Comparison of ENCODE assay signal across 8 cellular contexts in genomic region chr3:105865867-105866350, GRCh38. TPM values are rescaled to one million over a fixed set of nuclear protein-coding genes. Genes with fewer than 3 reads are reported as not detected.
DNase-seq lines count a peak whose midpoint lies in the region; ATAC-seq and TF ChIP-seq lines count a peak whose summit lies in the region.

No MANE protein-coding gene starts in this region.

- no peaks in the 10 kb centered on the region for H3K9me3 Mint-ChIP-seq in activated CD4-positive, alpha-beta T cell treated with anti-CD3 and anti-CD28 coated beads, Interleukin-2, amount 10 ng/mL, durations not matched to agents 24 days and 14 days
- no peaks in the 10 kb centered on the region for H3K9me3 Mint-ChIP-seq in activated T-helper 17 cell treated with anti-CD3 and anti-CD28 coated beads, Interleukin-2, amount 50 U/mL, for 72 hours
- peaks cover 16% of the 10 kb centered on the region for H3K9me3 Mint-ChIP-seq in glutamatergic neuron (ENCODE audit: unreplicated experiment)
- H3K9me3 Mint-ChIP-seq in stimulated activated naive CD8-positive, alpha-beta T cell treated with anti-CD3 and anti-CD28 coated beads, Interleukin-15, amount 100 ng/mL, for 72 hours, result no peaks in the 10 kb centered on the region

- no peaks in the 10 kb centered on the region for H3K27me3 Mint-ChIP-seq in activated CD4-positive, alpha-beta T cell treated with anti-CD3 and anti-CD28 coated beads, Interleukin-2, amount 10 ng/mL, durations not matched to agents 24 days and 14 days
- H3K27me3 Mint-ChIP-seq in activated T-helper 17 cell treated with anti-CD3 and anti-CD28 coated beads, Interleukin-2, amount 50 U/mL, for 72 hours, result no peaks in the 10 kb centered on the region
- peaks cover 7% of the 10 kb centered on the region for H3K27me3 Mint-ChIP-seq in glutamatergic neuron (ENCODE audit: unreplicated experiment)
- H3K27me3 Mint-ChIP-seq in stimulated activated naive CD8-positive, alpha-beta T cell treated with anti-CD3 and anti-CD28 coated beads, Interleukin-15, amount 100 ng/mL, for 72 hours, result no peaks in the 10 kb centered on the region

- intact Hi-C loops in activated CD4-positive, alpha-beta T cell treated with anti-CD3 and anti-CD28 coated beads, Interleukin-2, amount 10 ng/mL, durations not matched to agents 24 days and 14 days (cut with micrococcal nuclease), result loop anchor here (1.0 to 5.0 kb wide), 9 partner anchors 19 to 606 kb away; no protein-coding TSS in a partner anchor

- H3K4me3 Mint-ChIP-seq in activated CD4-positive, alpha-beta T cell treated with anti-CD3 and anti-CD28 coated beads, Interleukin-2, amount 10 ng/mL, durations not matched to agents 24 days and 14 days, result peak overlapping the region; percentile 93
- H3K4me3 Mint-ChIP-seq in activated T-helper 17 cell treated with anti-CD3 and anti-CD28 coated beads, Interleukin-2, amount 50 U/mL, for 72 hours, result peak overlapping the region; percentile 97
- peak overlapping the region; percentile 99 for H3K4me3 Mint-ChIP-seq in glutamatergic neuron (ENCODE audit: unreplicated experiment)
- H3K4me3 Mint-ChIP-seq in stimulated activated naive CD8-positive, alpha-beta T cell treated with anti-CD3 and anti-CD28 coated beads, Interleukin-15, amount 100 ng/mL, for 72 hours, result peak overlapping the region; percentile 92 to 99

- ATAC-seq in activated T-helper 17 cell treated with anti-CD3 and anti-CD28 coated beads, Interleukin-2, amount 50 U/mL, for 72 hours (replicated peaks), result no peak
- ATAC-seq in stimulated activated naive CD8-positive, alpha-beta T cell treated with anti-CD3 and anti-CD28 coated beads, Interleukin-15, amount 100 ng/mL, for 72 hours, result no peak
- ATAC-seq in GM21447 (IDR thresholded peaks at IDR 0.05; ENCODE audit: unreplicated experiment) (no peak), GM19397 (IDR thresholded peaks at IDR 0.05; ENCODE audit: unreplicated experiment) (no peak)

- TF ChIP-seq CTCF in glutamatergic neuron (IDR thresholded peaks at IDR 0.05; ENCODE audit: partially characterized antibody, unreplicated experiment), result no peak

- peaks cover 26% of the 10 kb centered on the region for H3K4me1 Mint-ChIP-seq in activated CD4-positive, alpha-beta T cell treated with anti-CD3 and anti-CD28 coated beads, Interleukin-2, amount 10 ng/mL, durations not matched to agents 24 days and 14 days
- H3K4me1 Mint-ChIP-seq in activated T-helper 17 cell treated with anti-CD3 and anti-CD28 coated beads, Interleukin-2, amount 50 U/mL, for 72 hours, result peaks cover 24% of the 10 kb centered on the region
- peaks cover 23% of the 10 kb centered on the region for H3K4me1 Mint-ChIP-seq in glutamatergic neuron (ENCODE audit: low read depth, unreplicated experiment)
- H3K4me1 Mint-ChIP-seq in stimulated activated naive CD8-positive, alpha-beta T cell treated with anti-CD3 and anti-CD28 coated beads, Interleukin-15, amount 100 ng/mL, for 72 hours, result peaks cover 24% of the 10 kb centered on the region

- peak overlapping the region; percentile 98 for H3K27ac Mint-ChIP-seq in activated CD4-positive, alpha-beta T cell treated with anti-CD3 and anti-CD28 coated beads, Interleukin-2, amount 10 ng/mL, durations not matched to agents 24 days and 14 days
- peak overlapping the region; percentile 98 for H3K27ac Mint-ChIP-seq in activated T-helper 17 cell treated with anti-CD3 and anti-CD28 coated beads, Interleukin-2, amount 50 U/mL, for 72 hours
- H3K27ac Mint-ChIP-seq in glutamatergic neuron (ENCODE audit: unreplicated experiment), result peak overlapping the region; percentile 62
- peak overlapping the region in 1 of 2 donors; percentile 98 for H3K27ac Mint-ChIP-seq in stimulated activated naive CD8-positive, alpha-beta T cell treated with anti-CD3 and anti-CD28 coated beads, Interleukin-15, amount 100 ng/mL, for 72 hours

- peaks cover 43% of the 10 kb centered on the region for H3K36me3 Mint-ChIP-seq in activated CD4-positive, alpha-beta T cell treated with anti-CD3 and anti-CD28 coated beads, Interleukin-2, amount 10 ng/mL, durations not matched to agents 24 days and 14 days (ENCODE audit: low read depth)
- no peaks in the 10 kb centered on the region for H3K36me3 Mint-ChIP-seq in activated T-helper 17 cell treated with anti-CD3 and anti-CD28 coated beads, Interleukin-2, amount 50 U/mL, for 72 hours (ENCODE audit: low read depth)
- peaks cover 5% of the 10 kb centered on the region for H3K36me3 Mint-ChIP-seq in glutamatergic neuron (ENCODE audit: unreplicated experiment)

- DNase-seq in activated CD4-positive, alpha-beta T cell treated with anti-CD3 and anti-CD28 coated beads, Interleukin-2, amount 10 ng/mL, durations not matched to agents 24 days and 14 days, result no peak
- DNase-seq in activated CD4-positive, alpha-beta T cell treated with anti-CD3 and anti-CD28 coated beads, Interleukin-2, amount 50 U/mL, for 1 hour, result no peak
- DNase-seq in glutamatergic neuron, result no peak
- no peak for DNase-seq in stimulated activated naive CD8-positive, alpha-beta T cell treated with anti-CD3 and anti-CD28 coated beads, Interleukin-15, amount 100 ng/mL, for 72 hours
- no peak for DNase-seq in amygdala (lab: John Stamatoyannopoulos, UW)

RNA-seq across cellular contexts. Expression of gene CBLB, which starts 2.9 kb away (rescaled TPM):
- total RNA-seq in activated CD4-positive, alpha-beta T cell treated with anti-CD3 and anti-CD28 coated beads, Interleukin-2, amount 10 ng/mL, durations not matched to agents 24 days and 14 days, result 177 and 183 TPM in 2 replicates
- 100 to 1,000 TPM in 1 of 2 donors, 10 to 100 TPM in 1; 41.4 to 110 TPM for total RNA-seq in activated T-helper 17 cell treated with anti-CD3 and anti-CD28 coated beads, Interleukin-2, amount 50 U/mL, for 72 hours
- total RNA-seq in glutamatergic neuron (ENCODE audit: unreplicated experiment), result 269 TPM
